Comparison of ENCODE assay signal across 20 cellular contexts in genomic region chr5:172015346-172015745, GRCh38.
"Had no signal": no experiment of that assay in that cellular context is flagged by ENCODE, and none has a peak within 500 bp of the region (broad histone marks: within the 10 kb centered on the region; RNA-seq: fewer than 3 reads in every experiment).

No MANE protein-coding gene starts in this region.

- H3K4me1 Mint-ChIP-seq: memory B cell, neural progenitor cell had no signal

- H2AFZ ChIP-seq: neural progenitor cell had no signal

- H3K27me3 Mint-ChIP-seq: memory B cell; natural killer cell treated with Interleukin-12 subunit alpha and Interleukin-12 subunit beta and Interleukin-15 and Interleukin-18, amount 100 ng/mL, for 72 hours; stimulated activated naive CD8-positive, alpha-beta T cell treated with anti-CD3 and anti-CD28 coated beads, Interleukin-15, Interleukin-2, amounts not matched to agents 100 ng/mL and 50 ng/mL, for 24 hours had no signal

- H3K4me2 ChIP-seq: neural progenitor cell had no signal

- H3K4me1 ChIP-seq: lower lobe of right lung, neural progenitor cell, right atrium auricular region, testis, tibial nerve, upper lobe of right lung, vagina had no signal

- H3K27ac ChIP-seq: left ventricle myocardium inferior, lower lobe of right lung, neural progenitor cell, ovary, right atrium auricular region, testis, tibial nerve, upper lobe of right lung, vagina had no signal

- H3K9me3 ChIP-seq: left ventricle myocardium inferior, lower lobe of right lung, ovary, right atrium auricular region, testis, tibial nerve, upper lobe of right lung, vagina had no signal

- H3K27me3 ChIP-seq: neural progenitor cell, ovary, right atrium auricular region, testis, tibial nerve, upper lobe of right lung, vagina had no signal

- H3K4me3 Mint-ChIP-seq: memory B cell; natural killer cell treated with Interleukin-12 subunit alpha and Interleukin-12 subunit beta and Interleukin-15 and Interleukin-18, amount 100 ng/mL, for 72 hours; neural progenitor cell; stimulated activated naive CD8-positive, alpha-beta T cell treated with anti-CD3 and anti-CD28 coated beads, Interleukin-15, Interleukin-2, amounts not matched to agents 100 ng/mL and 50 ng/mL, for 24 hours had no signal

- H3K9me3 Mint-ChIP-seq: memory B cell; natural killer cell treated with Interleukin-12 subunit alpha and Interleukin-12 subunit beta and Interleukin-15 and Interleukin-18, amount 100 ng/mL, for 72 hours; neural progenitor cell; stimulated activated naive CD8-positive, alpha-beta T cell treated with anti-CD3 and anti-CD28 coated beads, Interleukin-15, Interleukin-2, amounts not matched to agents 100 ng/mL and 50 ng/mL, for 24 hours had no signal

- DNase-seq: effector memory CD4-positive, alpha-beta T cell; glutamatergic neuron; left ventricle myocardium inferior; lower lobe of right lung; midbrain; nucleus accumbens; ovary; small intestine; stimulated activated CD4-positive, alpha-beta T cell treated with anti-CD3 and anti-CD28 coated beads, Interleukin-12 subunit alpha, Interleukin-12 subunit beta, amount 100 ng/mL, for 4 hours; testis; upper lobe of right lung had no signal

- H3K36me3 ChIP-seq: left ventricle myocardium inferior, lower lobe of right lung, neural progenitor cell, ovary, right atrium auricular region, tibial nerve, upper lobe of right lung, vagina had no signal

- H3K4me3 ChIP-seq: left ventricle myocardium inferior, lower lobe of right lung, neural progenitor cell, ovary, right atrium auricular region, testis, tibial nerve, upper lobe of right lung, vagina had no signal

- ATAC-seq: lower lobe of right lung; natural killer cell treated with Interleukin-12 subunit alpha and Interleukin-12 subunit beta and Interleukin-15 and Interleukin-18, amount 100 ng/mL, for 72 hours; upper lobe of right lung had no signal

- H3K9ac ChIP-seq: neural progenitor cell had no signal

- H3K27ac Mint-ChIP-seq: memory B cell; natural killer cell treated with Interleukin-12 subunit alpha and Interleukin-12 subunit beta and Interleukin-15 and Interleukin-18, amount 100 ng/mL, for 72 hours; neural progenitor cell; stimulated activated naive CD8-positive, alpha-beta T cell treated with anti-CD3 and anti-CD28 coated beads, Interleukin-15, Interleukin-2, amounts not matched to agents 100 ng/mL and 50 ng/mL, for 24 hours had no signal

- H3K36me3 Mint-ChIP-seq: memory B cell; natural killer cell treated with Interleukin-12 subunit alpha and Interleukin-12 subunit beta and Interleukin-15 and Interleukin-18, amount 100 ng/mL, for 72 hours; neural progenitor cell had no signal

- FAIRE-seq: frontal cortex, keratinocyte, small intestine had no signal
